ENCODE assay signal across 12 cellular contexts in the genomic region with DNA sequence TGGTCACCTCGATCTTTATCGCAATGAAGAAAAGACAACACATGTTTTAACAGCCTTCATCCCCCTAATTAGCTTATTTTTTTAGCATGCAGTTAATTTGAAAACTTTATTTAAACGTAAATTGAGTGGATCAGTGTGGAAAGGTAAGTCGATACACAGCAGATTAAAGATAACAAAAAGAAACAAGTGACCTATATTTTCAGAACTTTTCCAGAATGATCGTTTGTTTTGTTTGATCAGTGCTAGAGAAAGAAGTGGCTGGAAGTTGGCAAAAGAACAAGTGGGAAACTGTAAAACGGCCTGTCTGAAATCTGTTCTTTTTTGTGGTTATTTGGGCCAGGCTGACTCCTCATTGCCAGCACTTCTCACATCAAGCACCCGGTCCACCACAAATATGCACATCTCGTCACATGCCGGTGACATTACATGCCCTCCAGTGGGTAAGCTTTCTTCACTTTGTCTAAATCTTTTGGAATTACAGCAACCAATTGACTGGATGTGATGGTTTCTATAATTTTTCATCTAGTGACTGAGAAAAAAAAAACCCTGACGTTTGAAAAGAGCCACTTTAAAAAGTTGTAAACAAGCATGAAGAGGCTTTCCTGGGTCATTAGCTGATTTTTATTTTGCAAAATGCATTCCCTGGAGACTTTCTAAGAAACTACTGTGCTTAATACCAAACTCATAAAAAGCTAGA. TPM values are rescaled to one million over a fixed set of nuclear protein-coding genes. Genes with fewer than 3 reads are reported as not detected.
DNase-seq lines count a peak whose midpoint lies in the region; TF ChIP-seq lines count a peak whose summit lies in the region.
"Had no signal": no experiment of that assay in that cellular context is flagged by ENCODE, and none has a peak within 500 bp of the region (broad histone marks: within the 10 kb centered on the region; RNA-seq: fewer than 3 reads in every experiment).

No MANE protein-coding gene starts in this region.

- peaks cover 100% of the 10 kb centered on the region for H3K4me1 ChIP-seq in KMS-11 (ENCODE audit: low read depth, poor library complexity, severe bottlenecking)
- H3K4me1 ChIP-seq in OCI-LY7 (ENCODE audit: insufficient read depth, low read length, poor library complexity, severe bottlenecking) = no peaks in the 10 kb centered on the region
- H3K4me1 ChIP-seq: Caco-2 had no signal

- peak overlapping the region; percentile 18; the same call in 1 of the 2 replicates for H2AFZ ChIP-seq in KMS-11 (ENCODE audit: low read depth)
- H2AFZ ChIP-seq in OCI-LY7 (ENCODE audit: low read length) = no peak overlapping the region

- H3K27ac ChIP-seq in KMS-11 (peak overlapping the region; percentile 92), OCI-LY7 (ENCODE audit: low read depth, low read length, poor library complexity, severe bottlenecking) (no peak overlapping the region)
- H3K27ac ChIP-seq: cardiac muscle cell had no signal

- CTCF ChIA-PET in OCI-LY7 (lab: Charles Lee; ENCODE audit: unreplicated experiment) = no interaction called here

- H4K20me1 ChIP-seq in KMS-11 (ENCODE audit: insufficient read depth) (no peaks in the 10 kb centered on the region), OCI-LY7 (ENCODE audit: insufficient read depth, low read length) (no peaks in the 10 kb centered on the region)

- intact Hi-C loops in OCI-LY7 (cut with micrococcal nuclease; ENCODE audit: unreplicated experiment) = no loop called here

- POLR2A ChIA-PET in OCI-LY7 (lab: Charles Lee) = interaction anchor here (0.7 to 1.2 kb wide), 2 partner anchors 10 to 210 kb away, joined by 3 read pairs; no protein-coding TSS in a partner anchor

- BruUV-seq in OCI-LY7 (replicated peaks; lab: Mats Ljungman, UMichigan) = no TSS peak

- H3K27me3 ChIP-seq in KMS-11 (ENCODE audit: insufficient read depth, low read depth) = no peaks in the 10 kb centered on the region
- H3K27me3 ChIP-seq: cardiac muscle cell had no signal

- peaks cover 4% of the 10 kb centered on the region; the same call in 1 of the 2 replicates for H3K79me2 ChIP-seq in KMS-11 (ENCODE audit: insufficient read depth, low read depth)
- H3K79me2 ChIP-seq in OCI-LY7 (ENCODE audit: insufficient read depth, low read depth, low read length) = no peaks in the 10 kb centered on the region

- H3K9me3 ChIP-seq in OCI-LY7 (ENCODE audit: low read length) = no peaks in the 10 kb centered on the region

- no peaks in the 10 kb centered on the region for H3K36me3 ChIP-seq in KMS-11 (ENCODE audit: insufficient read depth)
- no peaks in the 10 kb centered on the region for H3K36me3 ChIP-seq in OCI-LY7 (ENCODE audit: insufficient read depth, low read length)
- H3K36me3 ChIP-seq: cardiac muscle cell had no signal

- no peak for TF ChIP-seq CTCF in KMS-11 (conservative IDR thresholded peaks at IDR 0.05; ENCODE audit: low read depth, low read length)
- no peak for TF ChIP-seq CTCF in OCI-LY7 (conservative IDR thresholded peaks at IDR 0.05; ENCODE audit: low read length)

- DNase-seq in COLO829 (ENCODE audit: low spot score) (peak; percentile 88), astrocyte of the hippocampus (ENCODE audit: low read depth, low spot score) (peak; percentile 94), medulla oblongata (ENCODE audit: extremely low spot score) (peak; percentile 16), OCI-LY7 (ENCODE audit: low spot score) (no peak), NCI-H146 (lab: John Stamatoyannopoulos, UW) (no peak), T-helper 2 cell (no peak)
- no peak for DNase-seq in stimulated activated naive CD4-positive, alpha-beta T cell treated with Interleukin-2 at 50 U/mL for 16 hours (lab: John Stamatoyannopoulos, UW)
- DNase-seq: Caco-2, midbrain, NCI-H187 treated with DMSO at 0.1 percent for 48 hours had no signal

- H3K4me3 ChIP-seq in KMS-11 (IDR thresholded peaks at IDR 0.05; ENCODE audit: insufficient read depth, low read depth, low read length) (no peak overlapping the region), OCI-LY7 (ENCODE audit: low read depth, low read length, poor library complexity, severe bottlenecking) (no peak overlapping the region)
- H3K4me3 ChIP-seq: cardiac muscle cell had no signal

- H3K9ac ChIP-seq in KMS-11 = peak overlapping the region; percentile 69

- H3K9me2 ChIP-seq in OCI-LY7 (ENCODE audit: insufficient read depth, low read length) = no peaks in the 10 kb centered on the region

- peak overlapping the region; percentile 69 for H3K4me2 ChIP-seq in KMS-11
- H3K4me2 ChIP-seq in OCI-LY7 (ENCODE audit: low read length) = no peak overlapping the region

RNA-seq across cellular contexts. Expression of gene C7orf33, which starts 33.2 kb away (rescaled TPM):
- total RNA-seq in OCI-LY7 (2014; rRNA removed; shearing (Covaris generic)) = not detected in 2 replicates
- total RNA-seq in OCI-LY7 (2022) = not detected in 2 replicates
- total RNA-seq: cardiac muscle cell had no signal

Comparison
In these comparisons a context has a peak if more than half of its experiments do, and no peak if none do; other contexts are left out.
1. DNase-seq: peak in COLO829 (single experiment), astrocyte of the hippocampus (single experiment) and medulla oblongata (single experiment); none in OCI-LY7 (single experiment), NCI-H146 (single experiment), T-helper 2 cell (0 of 5) and stimulated activated naive CD4-positive, alpha-beta T cell treated with Interleukin-2 at 50 U/mL for 16 hours (single experiment).